ENCODE assay signal across 8 cellular contexts in genomic region chr17:77066726-77067409, GRCh38.
DNase-seq lines count a peak whose midpoint lies in the region; ATAC-seq, FAIRE-seq and TF ChIP-seq lines count a peak whose summit lies in the region.
"Not testable (repeated sequence)": the region's sequence is repeated elsewhere in the genome, so short reads cannot be mapped to it uniquely, and the experiment has no call there.

No MANE protein-coding gene starts in this region.

- not testable (repeated sequence) for H3K27ac Mint-ChIP-seq in activated T-cell treated with anti-CD3 and anti-CD28 coated beads, Interleukin-2, amount 50 U/mL, for 24 hours; effector memory CD8-positive, alpha-beta T cell

- TF ChIP-seq CTCF in kidney epithelial cell (IDR thresholded peaks at IDR 0.05; ENCODE audit: insufficient read depth, low read length, poor library complexity, severe bottlenecking), result peak; percentile 92

- not testable (repeated sequence) for H3K9me3 Mint-ChIP-seq in activated T-cell treated with anti-CD3 and anti-CD28 coated beads, Interleukin-2, amount 50 U/mL, for 24 hours; effector memory CD8-positive, alpha-beta T cell

- H3K27me3 ChIP-seq in kidney epithelial cell (ENCODE audit: control insufficient read depth, insufficient read depth, low read length), result peaks cover 22% of the 10 kb centered on the region
- not testable (repeated sequence) for H3K27me3 ChIP-seq in small intestine (ENCODE audit: control insufficient read depth in 2 of 2, insufficient read depth in 2 of 2, low read length in 2 of 2)

- not testable (repeated sequence) for H3K4me3 Mint-ChIP-seq in activated T-cell treated with anti-CD3 and anti-CD28 coated beads, Interleukin-2, amount 50 U/mL, for 24 hours; effector memory CD8-positive, alpha-beta T cell

- not testable (repeated sequence) for FAIRE-seq in small intestine (lab: Jason Lieb, UNC)

- DNase-seq in AML-193 (lab: John Stamatoyannopoulos, UW) (peak; percentile 26 to 32), GM19238 (ENCODE audit: insufficient read length, low spot score) (peak; percentile 46), NCI-H146 (lab: John Stamatoyannopoulos, UW) (peak; percentile 73), SIG-M5 treated with dmso at 0.1 percent for 504 hours (lab: John Stamatoyannopoulos, UW; ENCODE audit: unreplicated experiment) (peak; percentile 33), small intestine (peak; percentile 45)
- peak; percentile 56 for DNase-seq in activated T-cell treated with anti-CD3 and anti-CD28 coated beads, Interleukin-2, amount 50 U/mL, for 24 hours
- peak; percentile 30 to 36 (median 35) for DNase-seq in effector memory CD8-positive, alpha-beta T cell
- DNase-seq in kidney epithelial cell (ENCODE audit: low read depth), result not testable (repeated sequence)

- not testable (repeated sequence) for H3K9me3 ChIP-seq in small intestine (ENCODE audit: control insufficient read depth, low read depth)

- not testable (repeated sequence) for H3K4me1 Mint-ChIP-seq in activated T-cell treated with anti-CD3 and anti-CD28 coated beads, Interleukin-2, amount 50 U/mL, for 24 hours (ENCODE audit: low read depth); effector memory CD8-positive, alpha-beta T cell (ENCODE audit: low read depth in 2 of 2)

- not testable (repeated sequence) for H3K4me3 ChIP-seq in kidney epithelial cell (ENCODE audit: low read depth, low read length); small intestine (ENCODE audit: low read depth in 1 of 2, low read length in 2 of 2)

- H3K36me3 ChIP-seq in kidney epithelial cell (ENCODE audit: control insufficient read depth, insufficient read depth, low read length); small intestine (ENCODE audit: control insufficient read depth in 2 of 2, insufficient read depth in 2 of 2, low read length in 2 of 2): not testable (repeated sequence)

- WGBS in small intestine, 3 donors, result 33 to 36% (median 35%) methylated on average over 10 of the region's 10 CpGs

- peaks cover 24% of the 10 kb centered on the region for H3K27me3 Mint-ChIP-seq in activated T-cell treated with anti-CD3 and anti-CD28 coated beads, Interleukin-2, amount 50 U/mL, for 24 hours
- peaks cover 27 to 64% of the 10 kb centered on the region in 2 donors for H3K27me3 Mint-ChIP-seq in effector memory CD8-positive, alpha-beta T cell

- H3K36me3 Mint-ChIP-seq in activated T-cell treated with anti-CD3 and anti-CD28 coated beads, Interleukin-2, amount 50 U/mL, for 24 hours (ENCODE audit: low read depth); effector memory CD8-positive, alpha-beta T cell (ENCODE audit: insufficient read depth): not testable (repeated sequence)

- H3K4me1 ChIP-seq in small intestine (ENCODE audit: control insufficient read depth in 2 of 2, insufficient read depth in 1 of 2, low read depth in 1 of 2, low read length in 1 of 2), result not testable (repeated sequence)

- not testable (repeated sequence) for H3K27ac ChIP-seq in small intestine (ENCODE audit: low read depth in 1 of 2, low read length in 1 of 2)

- peak; percentile 58 for ATAC-seq in effector memory CD8-positive, alpha-beta T cell (replicated peaks)
